In the genomic region with DNA sequence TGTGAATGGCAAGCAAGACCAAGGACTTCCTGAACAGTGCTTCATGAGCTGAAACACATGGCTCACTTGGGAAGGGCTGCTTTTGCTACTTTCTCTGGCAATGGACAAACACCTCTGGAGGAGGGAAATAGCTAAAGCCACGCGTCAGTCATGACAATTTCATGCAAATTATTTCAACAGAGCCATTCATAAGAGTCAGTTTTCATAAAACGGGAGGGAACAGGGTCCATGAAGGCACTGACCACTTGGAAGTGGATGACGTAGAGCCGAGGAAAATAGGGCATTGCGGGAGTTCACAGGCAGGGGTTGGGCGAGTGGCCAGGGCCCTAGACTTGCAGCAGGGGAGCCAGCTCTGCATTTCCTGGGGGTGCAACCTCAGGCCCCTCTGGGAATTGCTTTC, we compare ENCODE assay signal across 15 cellular contexts. TPM values are rescaled to one million over a fixed set of nuclear protein-coding genes. Genes with fewer than 3 reads are reported as not detected.
DNase-seq lines count a peak whose midpoint lies in the region; ATAC-seq, FAIRE-seq and TF ChIP-seq lines count a peak whose summit lies in the region.
"Had no signal": no experiment of that assay in that cellular context is flagged by ENCODE, and none has a peak within 500 bp of the region (broad histone marks: within the 10 kb centered on the region; RNA-seq: fewer than 3 reads in every experiment).

No MANE protein-coding gene starts in this region.

- CTCF ChIA-PET in K562 (lab: Yijun Ruan, JAX; ENCODE audit: low intra/inter-chr PET ratio): no interaction called here

- no peak for TF ChIP-seq POLR2A in K562 (conservative IDR thresholded peaks at IDR 0.05)

- TF ChIP-seq RAD21 in K562 (CRISPR knock-in tag; conservative IDR thresholded peaks at IDR 0.05 in 1 of 2, IDR thresholded peaks at IDR 0.05 in 1 of 2): no peak

- TF ChIP-seq CTCF in K562 (IDR thresholded peaks at IDR 0.05 in 2 of 3, conservative IDR thresholded peaks at IDR 0.05 in 1 of 3; ENCODE audit: insufficient read depth in 2 of 3, low read depth in 1 of 3, low read length in 3 of 3) (no peak), fibroblast of the aortic adventitia (IDR thresholded peaks at IDR 0.05; ENCODE audit: insufficient read depth, low read length) (no peak), osteoblast (IDR thresholded peaks at IDR 0.05; ENCODE audit: extremely low read depth, low read depth, low read length) (no peak)

- ATAC-seq in K562: no peak; the same call in 2 of the 3 replicates
- ATAC-seq in HG03025 (IDR thresholded peaks at IDR 0.05; ENCODE audit: low FRiP score, unreplicated experiment): no peak
- ATAC-seq: A549 had no signal

- DNase-seq in GM23248 (peak; percentile 20), K562 (ENCODE audit: extremely low read depth in 1 of 4, low spot score in 3 of 4) (no peak), fibroblast of the aortic adventitia (ENCODE audit: low read depth) (peak; percentile 36), osteoblast (ENCODE audit: insufficient read length, low spot score, missing footprints) (peak; percentile 26), NCI-H146 treated with DMSO at 0.1 percent for 48 hours (lab: John Stamatoyannopoulos, UW; ENCODE audit: unreplicated experiment) (no peak), NCI-H1417 (lab: John Stamatoyannopoulos, UW) (no peak)
- DNase-seq: Calu3; CD4-positive, CD25-positive, alpha-beta regulatory T cell; DMS 273 treated with DMSO at 0.1 percent for 48 hours; HCEC 1CT; HFFc6 had no signal

- H3K36me3 ChIP-seq in GM23248 (ENCODE audit: low read depth) (no peaks in the 10 kb centered on the region), K562 (ENCODE audit: control insufficient read depth, insufficient read depth, low read length) (no peaks in the 10 kb centered on the region), osteoblast (ENCODE audit: insufficient read depth, low read length) (no peaks in the 10 kb centered on the region)
- H3K36me3 ChIP-seq: BLaER1 had no signal

- H3F3A ChIP-seq in GM23248 (ENCODE audit: insufficient read depth): no peaks in the 10 kb centered on the region

- intact Hi-C loops in K562 (cut with micrococcal nuclease): loop anchor here (5.0 kb wide), 1 partner anchor 48 kb away; no protein-coding TSS in a partner anchor

- no TSS peak for BruUV-seq in K562 (replicated peaks; lab: Mats Ljungman, UMichigan)

- POLR2A ChIA-PET in K562 (lab: Yijun Ruan, JAX): interaction anchor here (0.6 to 1.0 kb wide), 2 partner anchors 24 to 46 kb away, joined by 3 to 4 read pairs; no protein-coding TSS in a partner anchor

- no peak overlapping the region for H3K4me3 ChIP-seq in GM23248
- no peak overlapping the region for H3K4me3 ChIP-seq in K562
- no peak overlapping the region for H3K4me3 ChIP-seq in fibroblast of the aortic adventitia (ENCODE audit: low read depth, low read length)
- H3K4me3 ChIP-seq in osteoblast (ENCODE audit: insufficient read depth, low read length): no peak overlapping the region
- H3K4me3 ChIP-seq: A549, BLaER1 had no signal

- no peaks in the 10 kb centered on the region for H3K9me2 ChIP-seq in GM23248 (ENCODE audit: insufficient read depth)

- H3K79me2 ChIP-seq in GM23248 (ENCODE audit: insufficient read depth) (no peaks in the 10 kb centered on the region), K562 (ENCODE audit: control insufficient read depth, insufficient read depth, low read length) (no peaks in the 10 kb centered on the region), osteoblast (ENCODE audit: insufficient read depth, low read length) (no peaks in the 10 kb centered on the region)

- 33 to 40% methylated on average over 7 of the region's 7 CpGs for WGBS in GM23248 (ENCODE audit: low coverage in 1 of 2, low lambda C conversion rate in 2 of 2, missing lambda C conversion rate in 2 of 2), 2 experiments
- 38% methylated on average over 7 of the region's 7 CpGs for WGBS in K562 (ENCODE audit: insufficient coverage, low coverage, missing lambda C conversion rate)

- no peaks in the 10 kb centered on the region for H3K4me1 ChIP-seq in GM23248 (ENCODE audit: insufficient read depth)
- peaks cover under 1 to 9% of the 10 kb centered on the region in 2 experiments; a peak in 4 of 5 replicates for H3K4me1 ChIP-seq in K562 (replicated peaks in 1 of 2; ENCODE audit: control insufficient read depth in 2 of 2, insufficient read depth in 2 of 2, low read length in 2 of 2)
- H3K4me1 ChIP-seq in osteoblast (ENCODE audit: insufficient read depth, low read length): no peaks in the 10 kb centered on the region
- H3K4me1 ChIP-seq: A549 had no signal

- no peaks in the 10 kb centered on the region for H3K27me3 ChIP-seq in GM23248 (replicated peaks; ENCODE audit: insufficient read depth)
- no peaks in the 10 kb centered on the region for H3K27me3 ChIP-seq in K562 (ENCODE audit: control insufficient read depth in 2 of 2, insufficient read depth in 2 of 2, low read length in 2 of 2)
- peaks cover 5% of the 10 kb centered on the region for H3K27me3 ChIP-seq in osteoblast (ENCODE audit: insufficient read depth, low read length)

- H4K20me1 ChIP-seq in GM23248 (ENCODE audit: insufficient read depth): no peaks in the 10 kb centered on the region
- H4K20me1 ChIP-seq in K562 (replicated peaks; ENCODE audit: control insufficient read depth, insufficient read depth, low read length): no peaks in the 10 kb centered on the region
- no peaks in the 10 kb centered on the region for H4K20me1 ChIP-seq in osteoblast (ENCODE audit: insufficient read depth, low read length)

- H3K27ac ChIP-seq in GM23248 (no peak overlapping the region), K562 (ENCODE audit: extremely low read depth, low read depth, low read length) (no peak overlapping the region), osteoblast (ENCODE audit: low read depth, low read length) (no peak overlapping the region)
- H3K27ac ChIP-seq: A549, BLaER1, HL-60 had no signal

- H3K4me2 ChIP-seq in GM23248 (ENCODE audit: unreplicated experiment) (no peak overlapping the region), K562 (ENCODE audit: insufficient read depth, low read length) (peak overlapping the region; percentile 2; the same call in 1 of the 2 replicates), osteoblast (ENCODE audit: insufficient read depth, low read length) (no peak overlapping the region)
- H3K4me2 ChIP-seq: A549, BLaER1 had no signal

- no peak for TF ChIP-seq EP300 in K562 (IDR thresholded peaks at IDR 0.05; ENCODE audit: low read length)

- no peak overlapping the region for H2AFZ ChIP-seq in GM23248
- H2AFZ ChIP-seq in K562 (ENCODE audit: low read depth, low read length): no peak overlapping the region
- no peak overlapping the region for H2AFZ ChIP-seq in osteoblast (ENCODE audit: low read length)

- H3K9ac ChIP-seq in GM23248: no peak overlapping the region
- no peak overlapping the region for H3K9ac ChIP-seq in K562 (ENCODE audit: insufficient read depth in 1 of 2, low read depth in 2 of 2, low read length in 2 of 2)
- H3K9ac ChIP-seq: BLaER1 had no signal

- FAIRE-seq in K562 (lab: Jason Lieb, UNC): peak; percentile 23
- FAIRE-seq: A549 had no signal

- H3K9me3 ChIP-seq in GM23248 (ENCODE audit: low read depth) (no peaks in the 10 kb centered on the region), K562 (replicated peaks; ENCODE audit: control insufficient read depth, insufficient read depth, low read depth, low read length) (no peaks in the 10 kb centered on the region), osteoblast (ENCODE audit: low read depth, low read length) (no peaks in the 10 kb centered on the region)
- H3K9me3 ChIP-seq: A549, BLaER1 had no signal

- no peaks in the 10 kb centered on the region for H3K9me1 ChIP-seq in K562 (ENCODE audit: control insufficient read depth, insufficient read depth, low read length)

- in situ Hi-C loops in GM23248 (cut with MboI): no loop called here
- in situ Hi-C loops in K562 (cut with MboI): no loop called here

TF ChIP-seq in K562, 482 proteins besides CTCF, POLR2A, EP300 and RAD21:
- TF ChIP-seq, protein P1, sequence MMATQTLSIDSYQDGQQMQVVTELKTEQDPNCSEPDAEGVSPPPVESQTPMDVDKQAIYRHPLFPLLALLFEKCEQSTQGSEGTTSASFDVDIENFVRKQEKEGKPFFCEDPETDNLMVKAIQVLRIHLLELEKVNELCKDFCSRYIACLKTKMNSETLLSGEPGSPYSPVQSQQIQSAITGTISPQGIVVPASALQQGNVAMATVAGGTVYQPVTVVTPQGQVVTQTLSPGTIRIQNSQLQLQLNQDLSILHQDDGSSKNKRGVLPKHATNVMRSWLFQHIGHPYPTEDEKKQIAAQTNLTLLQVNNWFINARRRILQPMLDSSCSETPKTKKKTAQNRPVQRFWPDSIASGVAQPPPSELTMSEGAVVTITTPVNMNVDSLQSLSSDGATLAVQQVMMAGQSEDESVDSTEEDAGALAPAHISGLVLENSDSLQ (IDR thresholded peaks at IDR 0.05): peak; percentile 38; the same call in 1 of the 2 replicates
- no peak for TF ChIP-seq ZNF324 (CRISPR knock-in tag; IDR thresholded peaks at IDR 0.05)

RNA-seq across cellular contexts. Expression of a gene that starts 43.9 kb away (rescaled TPM):
- 39.7 and 40.7 TPM in 2 replicates for total RNA-seq in GM23248 (2014; rRNA removed; shearing (Covaris generic))
- polyA plus RNA-seq in GM23248 (2016; fragmentation: Nextera tagmentation; extraction: Ambion mirVana) (6.6 and 6.9 TPM in 2 replicates), K562 (2011; rRNA removed) (6.5 and 8.9 TPM in 2 replicates), K562 (2014; fragmentation: Illumina TruSeq; extraction: Trizol) (30.5 and 39.3 TPM in 2 replicates), K562 (2014; fragmentation: Nextera tagmentation; extraction: Ambion mirVana) (under 1 TPM; 0.38 to 0.56 TPM), K562 (2014; rRNA removed) (20.4 and 24.5 TPM in 2 replicates)
- total RNA-seq in K562 (2011; cell fraction: chromatin; rRNA removed; ENCODE audit: low replicate concordance): 13.1 and 24.6 TPM in 2 replicates
- 24.0 and 32.2 TPM in 2 replicates for total RNA-seq in K562 (2011; cell fraction: nucleolus; rRNA removed)
- total RNA-seq in K562 (2011; cell fraction: nucleoplasm; rRNA removed): 29.8 and 31.2 TPM in 2 replicates
- total RNA-seq in K562 (2014; rRNA removed) (12.1 and 20.7 TPM in 2 replicates), K562 (2014; rRNA removed; fragmentation: Illumina TruSeq; extraction: Trizol) (8.6 and 9.0 TPM in 2 replicates), K562 (2015; rRNA removed; fragmentation: Illumina TruSeq; extraction: Trizol) (17.6 and 18.3 TPM in 2 replicates), K562 (2021) (39.4 and 44.1 TPM in 2 replicates), fibroblast of the aortic adventitia (ENCODE audit: low replicate concordance) (26.8 and 47.5 TPM in 2 replicates), osteoblast (38.0 and 39.8 TPM in 2 replicates)
- 8.4 and 12.2 TPM in 2 replicates for polyA plus RNA-seq in K562 (2011; cell fraction: cytosol; rRNA removed)
- 15.0 and 19.6 TPM in 2 replicates for polyA plus RNA-seq in K562 (2011; cell fraction: nucleus; rRNA removed)
- polyA plus RNA-seq in K562 (2012): 39.4 and 99.6 TPM in 2 replicates
- polyA minus RNA-seq in K562 (2011; rRNA and poly(A)+ RNA removed): 4.6 and 6.4 TPM in 2 replicates
- polyA minus RNA-seq in K562 (2011; cell fraction: cytosol; rRNA and poly(A)+ RNA removed): 12.1 and 19.4 TPM in 2 replicates
- 3.4 and 3.8 TPM in 2 replicates for polyA minus RNA-seq in K562 (2011; cell fraction: nucleus; rRNA and poly(A)+ RNA removed)
- polyA plus RNA-seq: CD4-positive, CD25-positive, alpha-beta regulatory T cell had no signal

Comparison
In these comparisons a context has a peak if more than half of its experiments do, and no peak if none do; other contexts are left out.
1. DNase-seq: peak in GM23248 (single experiment), fibroblast of the aortic adventitia (single experiment) and osteoblast (single experiment); none in K562 (0 of 4), NCI-H146 treated with DMSO at 0.1 percent for 48 hours (single experiment) and NCI-H1417 (0 of 3).